ENCODE assay signal across 9 cellular contexts in genomic region chr13:71866173-71867091, GRCh38. TPM values are rescaled to one million over a fixed set of nuclear protein-coding genes. Genes with fewer than 3 reads are reported as not detected.
A peak's percentile ranks its signal among the peaks of the same experiment; 100 is the strongest.
DNase-seq lines count a peak whose midpoint lies in the region; ATAC-seq and TF ChIP-seq lines count a peak whose summit lies in the region.
"Had no signal": no experiment of that assay in that cellular context is flagged by ENCODE, and none has a peak within 500 bp of the region (broad histone marks: within the 10 kb centered on the region; RNA-seq: fewer than 3 reads in every experiment).

No MANE protein-coding gene starts in this region.

- H3K9me3 ChIP-seq in esophagus squamous epithelium (no peaks in the 10 kb centered on the region), OCI-LY7 (ENCODE audit: low read length) (no peaks in the 10 kb centered on the region)

- CTCF ChIA-PET in OCI-LY7 (lab: Charles Lee; ENCODE audit: unreplicated experiment) = no interaction called here

- WGBS in esophagus squamous epithelium, 2 donors = 0 to 1% methylated on average over 22 to 27 of the region's 80 CpGs

- peak overlapping the region; percentile 64 to 84 (median 74) for H3K4me3 Mint-ChIP-seq in naive thymus-derived CD8-positive, alpha-beta T cell

- peaks cover 0 to 5% (median 0%) of the 10 kb centered on the region in 9 donors for H3K9me3 Mint-ChIP-seq in naive thymus-derived CD8-positive, alpha-beta T cell

- H3K27ac Mint-ChIP-seq in naive thymus-derived CD8-positive, alpha-beta T cell = no peak overlapping the region

- H3K36me3 Mint-ChIP-seq in naive thymus-derived CD8-positive, alpha-beta T cell = peaks cover 0 to 5% (median 0%) of the 10 kb centered on the region in 3 donors

- H3K9me2 ChIP-seq in OCI-LY7 (ENCODE audit: insufficient read depth, low read length) = no peaks in the 10 kb centered on the region

- peak overlapping the region; percentile 61 to 83 (median 75) for H3K27ac ChIP-seq in esophagus squamous epithelium
- no peak overlapping the region for H3K27ac ChIP-seq in OCI-LY7 (ENCODE audit: low read depth, low read length, poor library complexity, severe bottlenecking)

- H3K36me3 ChIP-seq in esophagus squamous epithelium = no peaks in the 10 kb centered on the region
- no peaks in the 10 kb centered on the region for H3K36me3 ChIP-seq in OCI-LY7 (ENCODE audit: insufficient read depth, low read length)

- POLR2A ChIA-PET in naive thymus-derived CD8-positive, alpha-beta T cell (lab: Charles Lee) = no interaction called here
- POLR2A ChIA-PET in OCI-LY7 (lab: Charles Lee) = no interaction called here

- TF ChIP-seq POLR2A in esophagus squamous epithelium (IDR thresholded peaks at IDR 0.05) = no peak

- intact Hi-C loops in esophagus squamous epithelium (cut with DNase I) (no loop called here), OCI-LY7 (cut with micrococcal nuclease; ENCODE audit: unreplicated experiment) (no loop called here)

- no peak overlapping the region for H3K4me2 ChIP-seq in OCI-LY7 (ENCODE audit: low read length)

- H4K20me1 ChIP-seq in OCI-LY7 (ENCODE audit: insufficient read depth, low read length) = no peaks in the 10 kb centered on the region

- DNase-seq in GF-D8 (lab: John Stamatoyannopoulos, UW) (peak; percentile 58), esophagus squamous epithelium (lab: John Stamatoyannopoulos, UW) (no peak), pons (ENCODE audit: low spot score) (no peak), cerebellum (ENCODE audit: low spot score) (no peak), OCI-LY7 (ENCODE audit: low spot score) (no peak)
- DNase-seq in naive thymus-derived CD8-positive, alpha-beta T cell = peak in 4 of 10 donors; percentile 5 to 43 (median 14)

- ATAC-seq in HG02852 (IDR thresholded peaks at IDR 0.05; ENCODE audit: unreplicated experiment) = peak; percentile 36
- peak; percentile 48 to 58 for ATAC-seq in naive thymus-derived CD8-positive, alpha-beta T cell

- no peak overlapping the region for H2AFZ ChIP-seq in OCI-LY7 (ENCODE audit: low read length)

- H3K27me3 ChIP-seq in esophagus squamous epithelium = peaks cover 0 to 79% (median 9%) of the 10 kb centered on the region in 4 donors

- no peak for TF ChIP-seq CTCF in WI38 (IDR thresholded peaks at IDR 0.05; ENCODE audit: low read depth, low read length)
- TF ChIP-seq CTCF in esophagus squamous epithelium (IDR thresholded peaks at IDR 0.05) = no peak
- no peak for TF ChIP-seq CTCF in OCI-LY7 (conservative IDR thresholded peaks at IDR 0.05; ENCODE audit: low read length)

- BruUV-seq in OCI-LY7 (replicated peaks; lab: Mats Ljungman, UMichigan) = no TSS peak

- H3K4me3 ChIP-seq in WI38 (ENCODE audit: low read depth, low read length) (peak overlapping the region; percentile 54), esophagus squamous epithelium (peak overlapping the region; percentile 39 to 74 (median 56)), OCI-LY7 (ENCODE audit: low read depth, low read length, poor library complexity, severe bottlenecking) (no peak overlapping the region)

- no peaks in the 10 kb centered on the region for H3K79me2 ChIP-seq in OCI-LY7 (ENCODE audit: insufficient read depth, low read depth, low read length)

- peaks cover 9 to 33% (median 12%) of the 10 kb centered on the region in 3 donors for H3K4me1 ChIP-seq in esophagus squamous epithelium
- no peaks in the 10 kb centered on the region for H3K4me1 ChIP-seq in OCI-LY7 (ENCODE audit: insufficient read depth, low read length, poor library complexity, severe bottlenecking)

- peaks cover 34 to 67% (median 38%) of the 10 kb centered on the region in 5 donors for H3K27me3 Mint-ChIP-seq in naive thymus-derived CD8-positive, alpha-beta T cell

- H3K4me1 Mint-ChIP-seq in naive thymus-derived CD8-positive, alpha-beta T cell = peaks cover 16 to 30% (median 22%) of the 10 kb centered on the region in 4 donors

RNA-seq across cellular contexts. Expression of gene DACH1, which starts 0.6 kb away (rescaled TPM):
- total RNA-seq in esophagus squamous epithelium = 1 to 10 TPM in 2 of 4 donors, under 1 TPM in 2; 0.08 to 2.3 (median 0.71) TPM
- total RNA-seq in naive thymus-derived CD8-positive, alpha-beta T cell = not detected
- not detected for polyA plus RNA-seq in naive thymus-derived CD8-positive, alpha-beta T cell
- 70.0 TPM for total RNA-seq in cerebellum
- not detected in 2 replicates for total RNA-seq in OCI-LY7 (2014; rRNA removed; shearing (Covaris generic))
- not detected in 2 replicates for total RNA-seq in OCI-LY7 (2022)
- total RNA-seq: T-helper 2 cell treated with Interferon-gamma antibody and Interleukin-4, amounts not matched to agents 100 ng/mL and 5 ng/mL, for 36 hours had no signal

Comparison
In these comparisons a context has a peak if more than half of its experiments do, and no peak if none do; other contexts are left out.
1. RNA of gene DACH1, which starts 0.6 kb away (total RNA-seq): 70.0 TPM in cerebellum (single experiment); 0.08 to 2.3 TPM in esophagus squamous epithelium, not detected in naive thymus-derived CD8-positive, alpha-beta T cell and not detected in OCI-LY7; every median in the first group is over 10 times any median in the second.